In genomic region chr4:169054879-169055278, GRCh38 we compare ENCODE assay signal across 17 cellular contexts. TPM values are rescaled to one million over a fixed set of nuclear protein-coding genes. Genes with fewer than 3 reads are reported as not detected.
DNase-seq lines count a peak whose midpoint lies in the region; ATAC-seq, FAIRE-seq and TF ChIP-seq lines count a peak whose summit lies in the region.
"Had no signal": no experiment of that assay in that cellular context is flagged by ENCODE, and none has a peak within 500 bp of the region (broad histone marks: within the 10 kb centered on the region; RNA-seq: fewer than 3 reads in every experiment).

No MANE protein-coding gene starts in this region.

- RAD21 ChIA-PET in GM12878 (lab: Charles Lee; ENCODE audit: unreplicated experiment), result no interaction called here

- SMC1A ChIA-PET in GM12878 (lab: Charles Lee; ENCODE audit: uncharacterized antibody, unreplicated experiment), result no interaction called here

- FAIRE-seq in GM12878 (lab: Jason Lieb, UNC), result no peak
- FAIRE-seq: D721Med, GM12891 had no signal

- POLR2A ChIA-PET in GM12878 (lab: Charles Lee), result no interaction called here

- TF ChIP-seq RAD21 in GM12878 (IDR thresholded peaks at IDR 0.05; ENCODE audit: insufficient read depth, low read depth, low read length), result no peak

- TF ChIP-seq EP300 in GM12878 (IDR thresholded peaks at IDR 0.05; ENCODE audit: borderline replicate concordance in 1 of 2, control insufficient read depth in 1 of 2, low read depth in 2 of 2, low read length in 2 of 2), result no peak

- no peaks in the 10 kb centered on the region for H3K27me3 ChIP-seq in GM12878 (replicated peaks in 1 of 2; ENCODE audit: control insufficient read depth in 2 of 2, insufficient read depth in 2 of 2, low read length in 1 of 2)
- no peaks in the 10 kb centered on the region for H3K27me3 ChIP-seq in upper lobe of right lung
- H3K27me3 ChIP-seq: BE2C, neural progenitor cell had no signal

- H3K4me1 ChIP-seq in GM12878 (ENCODE audit: control insufficient read depth, insufficient read depth, low read length) (no peaks in the 10 kb centered on the region), mucosa of descending colon (ENCODE audit: low read depth) (no peaks in the 10 kb centered on the region), upper lobe of right lung (peaks cover 10% of the 10 kb centered on the region)

- peak; percentile 89 for ATAC-seq in GM18868 (IDR thresholded peaks at IDR 0.05; ENCODE audit: unreplicated experiment)
- peak; percentile 54 for ATAC-seq in GM21447 (IDR thresholded peaks at IDR 0.05; ENCODE audit: unreplicated experiment)
- peak; percentile 69 for ATAC-seq in HG02885 (IDR thresholded peaks at IDR 0.05; ENCODE audit: poor library complexity, unreplicated experiment)
- ATAC-seq in GM12878, result peak; percentile 75
- ATAC-seq in mucosa of descending colon, result no peak
- ATAC-seq in upper lobe of right lung, result no peak

- H3K36me3 ChIP-seq in GM12878 (ENCODE audit: control insufficient read depth in 2 of 2, insufficient read depth in 2 of 2, low read length in 1 of 2) (no peaks in the 10 kb centered on the region), mucosa of descending colon (ENCODE audit: low read depth) (no peaks in the 10 kb centered on the region), upper lobe of right lung (no peaks in the 10 kb centered on the region)
- H3K36me3 ChIP-seq: BE2C, neural progenitor cell had no signal

- in situ Hi-C loops in GM12878 (cut with MboI), result no loop called here

- WGBS in GM12878 (ENCODE audit: insufficient coverage, insufficient replicate concordance, low lambda C conversion rate, missing lambda C conversion rate), result 17% methylated on average over 6 of the region's 6 CpGs

- H3K27ac ChIP-seq in GM12878 (ENCODE audit: control insufficient read depth, insufficient read depth) (no peak overlapping the region), upper lobe of right lung (no peak overlapping the region)
- H3K27ac ChIP-seq: neural progenitor cell had no signal

- H3K4me3 ChIP-seq in GM12878 (no peak overlapping the region), mucosa of descending colon (no peak overlapping the region), upper lobe of right lung (no peak overlapping the region)
- H3K4me3 ChIP-seq: neural progenitor cell had no signal

- TF ChIP-seq POLR2A in GM12878 (IDR thresholded peaks at IDR 0.05; ENCODE audit: low read depth, low read length), result no peak

- H3K9me3 ChIP-seq in GM12878 (replicated peaks; ENCODE audit: control insufficient read depth, insufficient read depth, low read length) (no peaks in the 10 kb centered on the region), mucosa of descending colon (no peaks in the 10 kb centered on the region), upper lobe of right lung (no peaks in the 10 kb centered on the region)
- H3K9me3 ChIP-seq: BE2C had no signal

- no peak for TF ChIP-seq CTCF in GM12878 (IDR thresholded peaks at IDR 0.05 in 2 of 3, conservative IDR thresholded peaks at IDR 0.05 in 1 of 3; ENCODE audit: control insufficient read depth in 2 of 3, extremely low read depth in 1 of 3, insufficient read depth in 1 of 3, low read depth in 3 of 3, low read length in 3 of 3)
- no peak for TF ChIP-seq CTCF in mucosa of descending colon (IDR thresholded peaks at IDR 0.05)
- no peak for TF ChIP-seq CTCF in upper lobe of right lung (IDR thresholded peaks at IDR 0.05)

- H2AFZ ChIP-seq in GM12878 (ENCODE audit: control insufficient read depth, low read depth, low read length), result no peak overlapping the region
- H2AFZ ChIP-seq: neural progenitor cell had no signal

- DNase-seq in GM12878 (ENCODE audit: low read depth, low spot score) (no peak), mucosa of descending colon (no peak), upper lobe of right lung (no peak), NCI-H1105 (lab: John Stamatoyannopoulos, UW) (no peak)
- DNase-seq: activated CD4-positive, alpha-beta T cell treated with anti-CD3 and anti-CD28 coated beads for 4 hours; activated naive CD4-positive, alpha-beta T cell; aorta; BE2C; kidney glomerular epithelial cell; NCI-H345; NK-92 treated with Interleukin-12 subunit alpha and Interleukin-12 subunit beta, amount 100 ng/mL, for 24 hours had no signal

- BruUV-seq in GM12878 (replicated peaks; lab: Mats Ljungman, UMichigan), result no TSS peak

- no peak overlapping the region for H3K9ac ChIP-seq in GM12878 (ENCODE audit: control insufficient read depth, insufficient read depth, low read length)
- H3K9ac ChIP-seq: neural progenitor cell had no signal

- H4K20me1 ChIP-seq in GM12878 (ENCODE audit: control insufficient read depth, insufficient read depth), result no peaks in the 10 kb centered on the region

- no peak overlapping the region for H3K4me2 ChIP-seq in GM12878 (ENCODE audit: control insufficient read depth, insufficient read depth)
- H3K4me2 ChIP-seq: neural progenitor cell had no signal

- H3K79me2 ChIP-seq in GM12878 (ENCODE audit: control insufficient read depth, insufficient read depth, low read length), result no peaks in the 10 kb centered on the region

- CTCF ChIA-PET in GM12878 (lab: Yijun Ruan, JAX), result no interaction called here

- intact Hi-C loops in GM12878 (cut with micrococcal nuclease; ENCODE audit: unreplicated experiment) (no loop called here), mucosa of descending colon (cut with DNase I, micrococcal nuclease) (no loop called here), upper lobe of right lung (cut with DNase I) (no loop called here)

TF ChIP-seq in GM12878, 131 proteins besides CTCF, POLR2A, EP300 and RAD21:
- no peak for TF ChIP-seq RBBP5 (conservative IDR thresholded peaks at IDR 0.05)
- peak; percentile 51 for TF ChIP-seq JUNB (IDR thresholded peaks at IDR 0.05)
- TF ChIP-seq YY1 (IDR thresholded peaks at IDR 0.05; ENCODE audit: low read depth, low read length), result no peak
- TF ChIP-seq IKZF1 (conservative IDR thresholded peaks at IDR 0.05), result no peak
- no peak for TF ChIP-seq SPI1 (IDR thresholded peaks at IDR 0.05; ENCODE audit: borderline replicate concordance, insufficient read depth, low read depth, low read length)
- no peak for TF ChIP-seq NFXL1 (IDR thresholded peaks at IDR 0.05; ENCODE audit: borderline replicate concordance)
- no peak for TF ChIP-seq SUPT20H (IDR thresholded peaks at IDR 0.05; ENCODE audit: borderline replicate concordance, control insufficient read depth, low read depth, low read length)

RNA-seq across cellular contexts. Expression of gene CBR4, which starts 44.8 kb away (rescaled TPM):
- total RNA-seq in GM12878 (2013; cell fraction: nucleolus; rRNA removed), result 98.9 and 104 TPM in 2 replicates
- 22.2 and 27.7 TPM in 2 replicates for total RNA-seq in GM12878 (2014; rRNA removed)
- total RNA-seq in GM12878 (2014; rRNA removed; fragmentation: Illumina TruSeq; extraction: Trizol), result 26.5 and 28.3 TPM in 2 replicates
- total RNA-seq in GM12878 (2021), result 32.2 and 32.9 TPM in 2 replicates
- 5.5 TPM for polyA plus RNA-seq in GM12878 (2011; ENCODE audit: low read depth)
- polyA plus RNA-seq in GM12878 (2011; rRNA removed), result 17.3 and 24.4 TPM in 2 replicates
- polyA plus RNA-seq in GM12878 (2011; cell fraction: cytosol; rRNA removed), result 5.2 and 6.3 TPM in 2 replicates
- 20.6 and 24.4 TPM in 2 replicates for polyA plus RNA-seq in GM12878 (2011; cell fraction: nucleus; rRNA removed)
- 10.9 and 13.0 TPM in 2 replicates for polyA plus RNA-seq in GM12878 (2012)
- 23.2 and 30.8 TPM in 2 replicates for polyA plus RNA-seq in GM12878 (2014; fragmentation: Illumina TruSeq; extraction: Trizol)
- polyA plus RNA-seq in GM12878 (2014; fragmentation: Nextera tagmentation; extraction: Ambion mirVana), result 10 to 100 TPM; 21.4 to 36.2 TPM
- polyA plus RNA-seq in GM12878 (2014; rRNA removed), result 16.7 and 21.2 TPM in 2 replicates
- 10 to 100 TPM; 30.8 to 38.8 TPM for polyA plus RNA-seq in GM12878 (2016; fragmentation: Nextera tagmentation; extraction: Ambion mirVana)
- polyA minus RNA-seq in GM12878 (2011; rRNA and poly(A)+ RNA removed), result 15.9 and 16.0 TPM in 2 replicates
- 4.8 and 6.1 TPM in 2 replicates for polyA minus RNA-seq in GM12878 (2011; cell fraction: cytosol; rRNA and poly(A)+ RNA removed)
- 20.4 and 31.1 TPM in 2 replicates for polyA minus RNA-seq in GM12878 (2011; cell fraction: nucleus; rRNA and poly(A)+ RNA removed)
- total RNA-seq in mucosa of descending colon, result 10 to 100 TPM; 20.9 to 33.6 (median 30.2) TPM
- 13.6 TPM for total RNA-seq in upper lobe of right lung

Comparison
In these comparisons a context has a peak if more than half of its experiments do, and no peak if none do; other contexts are left out.
1. ATAC-seq: peak in GM18868 (single experiment), GM21447 (single experiment), HG02885 (single experiment) and GM12878 (single experiment); none in mucosa of descending colon (single experiment) and upper lobe of right lung (single experiment).